8 cellular contexts compared by ENCODE assay signal in the genomic region with DNA sequence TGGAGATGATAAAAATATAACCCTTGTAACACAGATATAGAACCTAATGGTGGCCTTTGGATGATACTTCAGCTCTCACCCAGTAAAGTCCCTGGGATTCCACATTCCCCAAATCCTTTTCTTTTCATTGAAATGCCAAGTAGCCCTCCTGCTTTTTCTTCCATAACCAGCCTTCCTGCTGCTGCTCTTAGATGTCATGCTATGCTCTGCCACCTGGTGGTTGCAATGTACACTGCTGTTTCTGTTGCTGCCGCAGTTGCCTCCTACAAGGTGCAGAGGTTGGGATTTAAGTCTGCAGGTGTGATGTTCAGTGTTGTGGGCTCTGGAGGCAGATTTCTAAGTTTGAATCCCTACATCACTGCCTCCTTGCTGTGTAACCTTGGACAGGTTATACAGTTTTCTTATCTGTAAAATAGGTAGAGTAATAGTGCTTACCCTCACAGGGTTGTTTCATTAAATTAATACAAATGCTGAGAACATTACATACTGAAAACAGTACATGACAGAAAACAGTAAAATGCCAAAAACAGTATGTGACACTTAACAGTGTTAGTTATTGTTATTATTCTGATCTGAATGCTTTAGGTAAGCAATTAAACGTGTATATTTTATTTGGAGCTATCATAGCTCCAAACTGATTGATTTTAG.
A peak's percentile ranks its signal among the peaks of the same experiment; 100 is the strongest.
DNase-seq lines count a peak whose midpoint lies in the region; ATAC-seq and TF ChIP-seq lines count a peak whose summit lies in the region.

No MANE protein-coding gene starts in this region.

- H2AFZ ChIP-seq in GM23338 = no peak overlapping the region

- ATAC-seq in GM23338 = peak; percentile 99

- H3K27me3 Mint-ChIP-seq in GM23338 (ENCODE audit: insufficient read depth, low read depth, poor library complexity) = peaks cover 2% of the 10 kb centered on the region
- no peaks in the 10 kb centered on the region for H3K27me3 Mint-ChIP-seq in activated naive CD4-positive, alpha-beta T cell treated with anti-CD3 and anti-CD28 coated beads for 36 hours (ENCODE audit: low read depth)
- peaks cover 4% of the 10 kb centered on the region for H3K27me3 Mint-ChIP-seq in glutamatergic neuron (ENCODE audit: unreplicated experiment)

- peaks cover 53% of the 10 kb centered on the region for H3K79me2 ChIP-seq in GM23338 (replicated peaks; ENCODE audit: insufficient read depth)

- H3K4me3 ChIP-seq in GM23338 = no peak overlapping the region

- no peaks in the 10 kb centered on the region for H3K9me2 ChIP-seq in GM23338 (ENCODE audit: insufficient read depth)

- no peak overlapping the region for H3K4me3 Mint-ChIP-seq in GM23338
- no peak overlapping the region for H3K4me3 Mint-ChIP-seq in activated naive CD4-positive, alpha-beta T cell treated with anti-CD3 and anti-CD28 coated beads for 36 hours
- no peak overlapping the region for H3K4me3 Mint-ChIP-seq in glutamatergic neuron (ENCODE audit: unreplicated experiment)

- H3K36me3 Mint-ChIP-seq in GM23338 (ENCODE audit: low read depth) (no peaks in the 10 kb centered on the region), glutamatergic neuron (ENCODE audit: unreplicated experiment) (no peaks in the 10 kb centered on the region)
- no peaks in the 10 kb centered on the region for H3K36me3 Mint-ChIP-seq in activated naive CD4-positive, alpha-beta T cell treated with anti-CD3 and anti-CD28 coated beads for 36 hours (ENCODE audit: low read depth)

- intact Hi-C loops in activated naive CD4-positive, alpha-beta T cell treated with anti-CD3 and anti-CD28 coated beads for 36 hours (cut with micrococcal nuclease) = loop anchor here (1.0 to 10.0 kb wide), 6 partner anchors 63 to 312 kb away; partner anchors contain the start of gene CACNA1S

- H3K4me2 ChIP-seq in GM23338 = no peak overlapping the region

- H3K4me1 Mint-ChIP-seq in GM23338 (peaks cover 44% of the 10 kb centered on the region), glutamatergic neuron (ENCODE audit: low read depth, unreplicated experiment) (peaks cover 4% of the 10 kb centered on the region)
- H3K4me1 Mint-ChIP-seq in activated naive CD4-positive, alpha-beta T cell treated with anti-CD3 and anti-CD28 coated beads for 36 hours (ENCODE audit: low read depth) = peaks cover 4% of the 10 kb centered on the region

- peak overlapping the region; percentile 32; the same call in 1 of the 2 replicates for H3K27ac Mint-ChIP-seq in GM23338
- no peak overlapping the region for H3K27ac Mint-ChIP-seq in activated naive CD4-positive, alpha-beta T cell treated with anti-CD3 and anti-CD28 coated beads for 36 hours
- H3K27ac Mint-ChIP-seq in glutamatergic neuron (ENCODE audit: unreplicated experiment) = no peak overlapping the region

- H3K36me3 ChIP-seq in GM23338 (ENCODE audit: insufficient read depth) = 0 out of 2 replicates have a peak, but pooled peaks cover 2% of the 10 kb centered on the region

- H3K27me3 ChIP-seq in GM23338 (ENCODE audit: insufficient read depth) = no peaks in the 10 kb centered on the region

- TF ChIP-seq CTCF in GM23338 (conservative IDR thresholded peaks at IDR 0.05; ENCODE audit: low read depth in 2 of 2) (peak; percentile 99 to 100), glutamatergic neuron (IDR thresholded peaks at IDR 0.05; ENCODE audit: partially characterized antibody, unreplicated experiment) (peak; percentile 94)

- no peaks in the 10 kb centered on the region for H4K20me1 ChIP-seq in GM23338 (replicated peaks; ENCODE audit: insufficient read depth)

- DNase-seq in DMS153 (lab: John Stamatoyannopoulos, UW) (peak; percentile 73), GM23338 (ENCODE audit: low spot score) (peak; percentile 98), MV-4-11 (lab: John Stamatoyannopoulos, UW) (peak; percentile 50), SK-N-DZ (ENCODE audit: low spot score) (peak; percentile 77), glutamatergic neuron (peak; percentile 84), pons (ENCODE audit: low spot score) (peak; percentile 87), ureter (ENCODE audit: low spot score) (peak; percentile 72)
- DNase-seq in activated naive CD4-positive, alpha-beta T cell treated with anti-CD3 and anti-CD28 coated beads for 36 hours = peak; percentile 90

- H3K4me1 ChIP-seq in GM23338 (ENCODE audit: insufficient read depth) = peaks cover 18% of the 10 kb centered on the region

- H3K27ac ChIP-seq in GM23338 (ENCODE audit: low read depth) = peak overlapping the region; percentile 28; the same call in 1 of the 2 replicates

- H3K9me3 Mint-ChIP-seq in GM23338 (no peaks in the 10 kb centered on the region), glutamatergic neuron (ENCODE audit: unreplicated experiment) (peaks cover 1% of the 10 kb centered on the region)
- H3K9me3 Mint-ChIP-seq in activated naive CD4-positive, alpha-beta T cell treated with anti-CD3 and anti-CD28 coated beads for 36 hours = no peaks in the 10 kb centered on the region

- CTCF ChIA-PET in activated naive CD4-positive, alpha-beta T cell treated with anti-CD3 and anti-CD28 coated beads for 36 hours (lab: Charles Lee) = interaction anchor here (0.6 to 4.1 kb wide), 24 partner anchors 10 to 279 kb away, joined by 3 to 97 read pairs (median 4); partner anchors contain the start of gene DDX59

- no peaks in the 10 kb centered on the region for H3F3A ChIP-seq in GM23338 (replicated peaks; ENCODE audit: low read depth)

TF ChIP-seq in GM23338, 12 proteins besides CTCF, POLR2A, EP300 and RAD21 (continues in another document):
- TF ChIP-seq CREB1 (CRISPR knock-in tag; IDR thresholded peaks at IDR 0.05; ENCODE audit: low read depth) (peak; percentile 58; the same call in 1 of the 2 replicates), ZNF462 (CRISPR knock-in tag; IDR thresholded peaks at IDR 0.05) (peak; percentile 68; the same call in 1 of the 2 replicates), NANOG (IDR thresholded peaks at IDR 0.05; ENCODE audit: borderline replicate concordance) (no peak), STAT1 (IDR thresholded peaks at IDR 0.05; ENCODE audit: unreplicated experiment) (no peak), ZNF331 (CRISPR knock-in tag; IDR thresholded peaks at IDR 0.05; ENCODE audit: low read depth) (no peak)
